In genomic region chr2:9836517-9836916, GRCh38 we compare ENCODE assay signal across 16 cellular contexts.
"Had no signal": no experiment of that assay in that cellular context is flagged by ENCODE, and none has a peak within 500 bp of the region (broad histone marks: within the 10 kb centered on the region; RNA-seq: fewer than 3 reads in every experiment).

No MANE protein-coding gene starts in this region.

- H3K4me2 ChIP-seq: neural progenitor cell had no signal

- H3K9ac ChIP-seq: neural progenitor cell had no signal

- H3K27ac Mint-ChIP-seq: activated naive CD4-positive, alpha-beta T cell treated with anti-CD3 and anti-CD28 coated beads, Interleukin-2, amount 10 ng/mL, durations not matched to agents 7 days and 5 days; activated T-helper 2 cell treated with anti-CD3 and anti-CD28 coated beads, Interferon-gamma antibody, Interleukin-2, Interleukin-4, amounts not matched to agents 10 μg/mL and 5 μg/mL and 100 μg/mL, durations not matched to agents 14 hours and 24 hours and 36 hours; endodermal cell; memory B cell; stimulated activated naive CD8-positive, alpha-beta T cell treated with anti-CD3 and anti-CD28 coated beads, Interleukin-15, Interleukin-2, amounts not matched to agents 100 ng/mL and 50 ng/mL, for 24 hours; T-helper 2 cell treated with Interferon-gamma antibody and Interleukin-4, amounts not matched to agents 5 μg/mL and 100 μg/mL, for 36 hours had no signal

- ATAC-seq: esophagus mucosa, foreskin keratinocyte, heart left ventricle had no signal

- DNase-seq: activated CD4-positive, alpha-beta T cell treated with anti-CD3 and anti-CD28 coated beads, Interleukin-2, amount 50 U/mL, for 1 hour; activated naive CD4-positive, alpha-beta T cell treated with anti-CD3 and anti-CD28 coated beads, Interleukin-2, amount 10 ng/mL, durations not matched to agents 7 days and 5 days; amniotic stem cell; dermis blood vessel endothelial cell; endodermal cell; foreskin keratinocyte; heart left ventricle; stimulated activated CD4-positive, alpha-beta T cell treated with anti-CD3 and anti-CD28 coated beads, Interleukin-2, amount 100 ng/mL, for 24 hours had no signal

- H3K9me3 ChIP-seq: heart left ventricle, right atrium auricular region, thoracic aorta had no signal

- H3K4me1 ChIP-seq: heart left ventricle, neural progenitor cell, right atrium auricular region had no signal

- H3K4me1 Mint-ChIP-seq: activated naive CD4-positive, alpha-beta T cell treated with anti-CD3 and anti-CD28 coated beads, Interleukin-2, amount 10 ng/mL, durations not matched to agents 7 days and 5 days; memory B cell had no signal

- H3K27me3 ChIP-seq: foreskin keratinocyte, neural progenitor cell, right atrium auricular region had no signal

- H3K36me3 Mint-ChIP-seq: activated naive CD4-positive, alpha-beta T cell treated with anti-CD3 and anti-CD28 coated beads, Interleukin-2, amount 10 ng/mL, durations not matched to agents 7 days and 5 days; memory B cell; neural progenitor cell had no signal

- H3K27ac ChIP-seq: foreskin keratinocyte, heart left ventricle, neural progenitor cell, right atrium auricular region, thoracic aorta had no signal

- H3K36me3 ChIP-seq: heart left ventricle, neural progenitor cell, right atrium auricular region, thoracic aorta had no signal

- H3K4me3 Mint-ChIP-seq: activated naive CD4-positive, alpha-beta T cell treated with anti-CD3 and anti-CD28 coated beads, Interleukin-2, amount 10 ng/mL, durations not matched to agents 7 days and 5 days; endodermal cell; memory B cell; neural progenitor cell; stimulated activated naive CD8-positive, alpha-beta T cell treated with anti-CD3 and anti-CD28 coated beads, Interleukin-15, Interleukin-2, amounts not matched to agents 100 ng/mL and 50 ng/mL, for 24 hours; T-helper 2 cell treated with Interferon-gamma antibody and Interleukin-4, amounts not matched to agents 5 μg/mL and 100 μg/mL, for 36 hours had no signal

- H3K4me3 ChIP-seq: heart left ventricle, neural progenitor cell, right atrium auricular region, thoracic aorta had no signal

- H3K9me3 Mint-ChIP-seq: activated naive CD4-positive, alpha-beta T cell treated with anti-CD3 and anti-CD28 coated beads, Interleukin-2, amount 10 ng/mL, durations not matched to agents 7 days and 5 days; activated T-helper 2 cell treated with anti-CD3 and anti-CD28 coated beads, Interferon-gamma antibody, Interleukin-2, Interleukin-4, amounts not matched to agents 10 μg/mL and 5 μg/mL and 100 μg/mL, durations not matched to agents 14 hours and 24 hours and 36 hours; endodermal cell; memory B cell; neural progenitor cell; stimulated activated naive CD8-positive, alpha-beta T cell treated with anti-CD3 and anti-CD28 coated beads, Interleukin-15, Interleukin-2, amounts not matched to agents 100 ng/mL and 50 ng/mL, for 24 hours; T-helper 2 cell treated with Interferon-gamma antibody and Interleukin-4, amounts not matched to agents 5 μg/mL and 100 μg/mL, for 36 hours had no signal
